ENCODE assay signal across 10 cellular contexts in genomic region chr1:59707216-59707615, GRCh38.
DNase-seq lines count a peak whose midpoint lies in the region; ATAC-seq, FAIRE-seq and TF ChIP-seq lines count a peak whose summit lies in the region.
"Had no signal": no experiment of that assay in that cellular context is flagged by ENCODE, and none has a peak within 500 bp of the region (broad histone marks: within the 10 kb centered on the region; RNA-seq: fewer than 3 reads in every experiment).

No MANE protein-coding gene starts in this region.

- CTCF ChIA-PET in HCT116 (lab: Charles Lee) = no interaction called here

- H3K4me2 ChIP-seq in HCT116 (ENCODE audit: low read length) = peak overlapping the region; percentile 61

- no peaks in the 10 kb centered on the region for H3K27me3 ChIP-seq in HCT116 (ENCODE audit: insufficient read depth, low read length)

- intact Hi-C loops in HCT116 (cut with micrococcal nuclease) = no loop called here

- no peaks in the 10 kb centered on the region for H3K9me3 ChIP-seq in HCT116 (ENCODE audit: control insufficient read depth in 1 of 2, insufficient read depth in 1 of 2, low read depth in 1 of 2, low read length in 2 of 2)

- peaks cover 21% of the 10 kb centered on the region for H3K36me3 Mint-ChIP-seq in brain

- TF ChIP-seq CTCF in HCT116 (IDR thresholded peaks at IDR 0.05 in 2 of 3, conservative IDR thresholded peaks at IDR 0.05 in 1 of 3; ENCODE audit: borderline replicate concordance in 1 of 3, insufficient read depth in 1 of 3, low read depth in 2 of 3, low read length in 2 of 3) (no peak), brain (conservative IDR thresholded peaks at IDR 0.05) (no peak), D721Med (IDR thresholded peaks at IDR 0.05; ENCODE audit: insufficient read depth, missing control alignments) (no peak)

- ATAC-seq in HCT116 (peak; percentile 77), HG02623 (IDR thresholded peaks at IDR 0.05; ENCODE audit: unreplicated experiment) (no peak), GM21447 (IDR thresholded peaks at IDR 0.05; ENCODE audit: unreplicated experiment) (no peak)

- H3K4me1 ChIP-seq in HCT116 (ENCODE audit: control insufficient read depth in 1 of 2, insufficient read depth in 2 of 2, low read length in 2 of 2) = peaks cover 10 to 14% of the 10 kb centered on the region in 2 experiments; a peak in 3 of 4 replicates

- RAD21 ChIA-PET in HCT116 (lab: Charles Lee; ENCODE audit: low non-redundant PET in 1 of 2, low total read pairs in 2 of 2, uncharacterized antibody in 2 of 2, unreplicated experiment in 2 of 2) = no interaction called here

- H2AFZ ChIP-seq in HCT116 (ENCODE audit: low read depth, low read length, poor library complexity, severe bottlenecking) = no peak overlapping the region

- H3K4me3 ChIP-seq in HCT116 (replicated peaks in 1 of 2; ENCODE audit: low read depth in 1 of 2, low read length in 2 of 2) (no peak overlapping the region), skin epidermis (no peak overlapping the region)

- H3K4me1 Mint-ChIP-seq in brain = peaks cover 47% of the 10 kb centered on the region

- peak overlapping the region in 4 of 5 experiments; percentile 42 to 95 (median 82) for H3K27ac Mint-ChIP-seq in brain

- no peak for TF ChIP-seq POLR2A in HCT116 (IDR thresholded peaks at IDR 0.05; ENCODE audit: borderline replicate concordance, extremely low read depth, insufficient read depth, insufficient read length)

- no peak overlapping the region for H3K4me3 Mint-ChIP-seq in brain

- H3K9me3 Mint-ChIP-seq in brain = peaks cover 6 to 23% (median 8%) of the 10 kb centered on the region in 5 experiments

- H4K20me1 ChIP-seq in HCT116 (ENCODE audit: insufficient read depth) = no peaks in the 10 kb centered on the region

- H3K79me2 ChIP-seq in HCT116 (ENCODE audit: insufficient read depth, low read length) = no peaks in the 10 kb centered on the region

- peak; percentile 12 for DNase-seq in HCT116 (ENCODE audit: low read depth, low spot score)
- DNase-seq in islet precursor cell = peak; percentile 83
- no peak for DNase-seq in NCI-H146 treated with DMSO at 0.1 percent for 48 hours (lab: John Stamatoyannopoulos, UW; ENCODE audit: unreplicated experiment)
- no peak for DNase-seq in D721Med (ENCODE audit: insufficient read length, low spot score)
- DNase-seq: activated CD4-positive, alpha-beta T cell treated with anti-CD3 and anti-CD28 coated beads, Interleukin-2, amount 50 U/mL, for 4 hours; NCI-H510A treated with DMSO at 0.1 percent for 48 hours had no signal

- H3K36me3 ChIP-seq in HCT116 (ENCODE audit: control insufficient read depth in 1 of 2, insufficient read depth in 2 of 2, low read length in 2 of 2) = no peaks in the 10 kb centered on the region

- H3K27ac ChIP-seq in HCT116 (ENCODE audit: low read depth, low read length) (no peak overlapping the region), skin epidermis (peak overlapping the region in 16 of 21 experiments; percentile 5 to 81 (median 61))

- FAIRE-seq in D721Med (lab: Jason Lieb, UNC) = no peak

- peaks cover 3% of the 10 kb centered on the region for H3K27me3 Mint-ChIP-seq in brain

- no peaks in the 10 kb centered on the region for H3K9me2 ChIP-seq in HCT116 (ENCODE audit: insufficient read depth)

- TF ChIP-seq RAD21 in HCT116 (IDR thresholded peaks at IDR 0.05; ENCODE audit: low read depth) = no peak

- POLR2A ChIA-PET in HCT116 (lab: Charles Lee) = no interaction called here

- no TSS peak for BruUV-seq in HCT116 (replicated peaks; lab: Mats Ljungman, UMichigan)

- no peak overlapping the region for H3K9ac ChIP-seq in HCT116 (ENCODE audit: low read length)

TF ChIP-seq in HCT116, 20 proteins besides CTCF, POLR2A, EP300 and RAD21:
- TF ChIP-seq FOSL1 (IDR thresholded peaks at IDR 0.05; ENCODE audit: low read depth) = peak; percentile 55
- no peak for TF ChIP-seq MAX (IDR thresholded peaks at IDR 0.05)
- TF ChIP-seq EZH2 (IDR thresholded peaks at IDR 0.05) = no peak

Comparison
In these comparisons a context has a peak if more than half of its experiments do, and no peak if none do; other contexts are left out.
1. DNase-seq: peak in HCT116 (single experiment) and islet precursor cell (single experiment); none in NCI-H146 treated with DMSO at 0.1 percent for 48 hours (single experiment) and D721Med (single experiment).